ENCODE assay signal across 11 cellular contexts in genomic region chr3:195117978-195118581, GRCh38.
DNase-seq lines count a peak whose midpoint lies in the region; ATAC-seq, FAIRE-seq and TF ChIP-seq lines count a peak whose summit lies in the region.
"Had no signal": no experiment of that assay in that cellular context is flagged by ENCODE, and none has a peak within 500 bp of the region (broad histone marks: within the 10 kb centered on the region; RNA-seq: fewer than 3 reads in every experiment).

No MANE protein-coding gene starts in this region.

- H3K27ac ChIP-seq in endodermal cell (ENCODE audit: low read depth, low read length) (peak overlapping the region; percentile 8), neuronal stem cell (replicated peaks; ENCODE audit: low read length) (no peak overlapping the region)

- WGBS in endodermal cell (ENCODE audit: insufficient coverage in 1 of 2, insufficient read length in 1 of 2), 2 experiments = 58 to 59% methylated on average over 7 to 10 of the region's 10 CpGs
- WGBS in neuronal stem cell (ENCODE audit: extremely low coverage in 2 of 2, insufficient read length in 2 of 2, insufficient replicate concordance in 1 of 2), 2 donors = no CpG with 5 or more reads among the region's 10 CpGs

- H3K79me1 ChIP-seq in neuronal stem cell (ENCODE audit: low read depth, low read length) = peaks cover 6% of the 10 kb centered on the region

- H3K27me3 ChIP-seq in NT2/D1 (ENCODE audit: insufficient read depth, insufficient read length) = no peaks in the 10 kb centered on the region
- no peaks in the 10 kb centered on the region for H3K27me3 ChIP-seq in endodermal cell (ENCODE audit: control insufficient read depth, insufficient read depth, low read length, poor library complexity, severe bottlenecking)
- no peaks in the 10 kb centered on the region for H3K27me3 ChIP-seq in neuronal stem cell (ENCODE audit: control insufficient read depth in 3 of 3, insufficient read depth in 3 of 3, low read depth in 1 of 3, low read length in 3 of 3)

- DNase-seq in NT2/D1 (ENCODE audit: low read depth, low spot score) (no peak), endodermal cell (peak; percentile 79), neuronal stem cell (ENCODE audit: low spot score) (no peak), GM19239 (ENCODE audit: insufficient read length, low spot score) (no peak)
- no peak for DNase-seq in effector CD4-positive, alpha-beta T cell
- no peak for DNase-seq in activated naive CD4-positive, alpha-beta T cell treated with anti-CD3 and anti-CD28 coated beads for 36 hours
- DNase-seq: activated effector memory CD4-positive, alpha-beta T cell treated with anti-CD3 and anti-CD28 coated beads, Interleukin-2, amount 50 U/mL, for 16 hours; SHP77; stimulated activated CD4-positive, alpha-beta T cell treated with anti-CD3 and anti-CD28 coated beads, Interleukin-12 subunit alpha, Interleukin-12 subunit beta, amount 100 ng/mL, for 4 hours had no signal

- intact Hi-C loops in activated naive CD4-positive, alpha-beta T cell treated with anti-CD3 and anti-CD28 coated beads for 36 hours (cut with micrococcal nuclease) = no loop called here

- H3K4me2 ChIP-seq in neuronal stem cell (ENCODE audit: insufficient read depth, low read length, poor library complexity, severe bottlenecking) = no peak overlapping the region

- H3K4me3 ChIP-seq in NT2/D1 (ENCODE audit: insufficient read length, low read depth) (no peak overlapping the region), endodermal cell (ENCODE audit: low read length) (peak overlapping the region; percentile 36), neuronal stem cell (ENCODE audit: low read length in 2 of 2) (no peak overlapping the region)

- no peak overlapping the region for H2BK12ac ChIP-seq in neuronal stem cell (ENCODE audit: low read length)

- no peak for ATAC-seq in GM21390 (IDR thresholded peaks at IDR 0.05; ENCODE audit: unreplicated experiment)

- peaks cover 56% of the 10 kb centered on the region for H3K4me1 Mint-ChIP-seq in endodermal cell
- H3K4me1 Mint-ChIP-seq in activated naive CD4-positive, alpha-beta T cell treated with anti-CD3 and anti-CD28 coated beads for 36 hours (ENCODE audit: low read depth) = no peaks in the 10 kb centered on the region

- H3K36me3 ChIP-seq in NT2/D1 (ENCODE audit: insufficient read depth, insufficient read length, low read length) = peaks cover 9% of the 10 kb centered on the region
- no peaks in the 10 kb centered on the region for H3K36me3 ChIP-seq in endodermal cell (ENCODE audit: control insufficient read depth, insufficient read depth, low read length)
- no peaks in the 10 kb centered on the region for H3K36me3 ChIP-seq in neuronal stem cell (replicated peaks in 1 of 2; ENCODE audit: control insufficient read depth in 2 of 2, insufficient read depth in 2 of 2, low read length in 2 of 2)

- no peak for FAIRE-seq in GM19239 (lab: Jason Lieb, UNC)

- peak; percentile 47 for TF ChIP-seq CTCF in GM12873 (IDR thresholded peaks at IDR 0.05; ENCODE audit: insufficient read depth, low read depth, low read length, missing control alignments)
- TF ChIP-seq CTCF in endodermal cell (conservative IDR thresholded peaks at IDR 0.05) = peak; percentile 73

- no peak overlapping the region for H2BK15ac ChIP-seq in neuronal stem cell (ENCODE audit: low read length)

- H2BK120ac ChIP-seq in neuronal stem cell (ENCODE audit: low read depth, low read length) = no peak overlapping the region

- peaks cover 14% of the 10 kb centered on the region for H3K4me1 ChIP-seq in NT2/D1 (ENCODE audit: insufficient read depth, insufficient read length)
- peaks cover 33% of the 10 kb centered on the region for H3K4me1 ChIP-seq in endodermal cell (ENCODE audit: control insufficient read depth, insufficient read depth, low read length)
- peaks cover 6 to 22% of the 10 kb centered on the region in 2 donors for H3K4me1 ChIP-seq in neuronal stem cell (ENCODE audit: control insufficient read depth in 2 of 2, insufficient read depth in 1 of 2, low read depth in 1 of 2, low read length in 2 of 2)

- H2AK5ac ChIP-seq in neuronal stem cell (ENCODE audit: low read depth, low read length) = peak overlapping the region; percentile 20

- H3K9me3 Mint-ChIP-seq in endodermal cell = no peaks in the 10 kb centered on the region
- no peaks in the 10 kb centered on the region for H3K9me3 Mint-ChIP-seq in activated naive CD4-positive, alpha-beta T cell treated with anti-CD3 and anti-CD28 coated beads for 36 hours

- H3K9me3 ChIP-seq in NT2/D1 (ENCODE audit: insufficient read depth, low read length) (no peaks in the 10 kb centered on the region), endodermal cell (ENCODE audit: control insufficient read depth, low read length) (peaks cover 3% of the 10 kb centered on the region), neuronal stem cell (replicated peaks in 1 of 2; ENCODE audit: control insufficient read depth in 2 of 2, insufficient read depth in 1 of 2, low read depth in 1 of 2, low read length in 2 of 2) (no peaks in the 10 kb centered on the region)

- H4K8ac ChIP-seq in neuronal stem cell (ENCODE audit: low read depth, low read length) = no peak overlapping the region

- peak overlapping the region; percentile 49 for H3K14ac ChIP-seq in neuronal stem cell (ENCODE audit: low read length)

- peak overlapping the region; percentile 34 for H3K4me3 Mint-ChIP-seq in endodermal cell
- H3K4me3 Mint-ChIP-seq in activated naive CD4-positive, alpha-beta T cell treated with anti-CD3 and anti-CD28 coated beads for 36 hours = no peak overlapping the region

- H2AFZ ChIP-seq in neuronal stem cell (ENCODE audit: low read length) = no peak overlapping the region

- no peaks in the 10 kb centered on the region for H3K27me3 Mint-ChIP-seq in endodermal cell (ENCODE audit: insufficient read depth)
- H3K27me3 Mint-ChIP-seq in activated naive CD4-positive, alpha-beta T cell treated with anti-CD3 and anti-CD28 coated beads for 36 hours (ENCODE audit: low read depth) = no peaks in the 10 kb centered on the region

- H3K23ac ChIP-seq in neuronal stem cell (ENCODE audit: low read depth, low read length, poor library complexity) = no peak overlapping the region

- H3K27ac Mint-ChIP-seq in endodermal cell = peak overlapping the region; percentile 92
- H3K27ac Mint-ChIP-seq in activated naive CD4-positive, alpha-beta T cell treated with anti-CD3 and anti-CD28 coated beads for 36 hours = no peak overlapping the region

- no peak overlapping the region for H3K18ac ChIP-seq in neuronal stem cell (ENCODE audit: low read length)

- no peak overlapping the region for H3K4ac ChIP-seq in neuronal stem cell (ENCODE audit: low read length)

- CTCF ChIA-PET in activated naive CD4-positive, alpha-beta T cell treated with anti-CD3 and anti-CD28 coated beads for 36 hours (lab: Charles Lee) = interaction anchor here (2.5 kb wide), 1 partner anchor 10 kb away, joined by 6 read pairs; no protein-coding TSS in a partner anchor

- no peak overlapping the region for H2BK5ac ChIP-seq in neuronal stem cell (ENCODE audit: low read length)

- H3K36me3 Mint-ChIP-seq in endodermal cell (ENCODE audit: low read depth) = no peaks in the 10 kb centered on the region
- no peaks in the 10 kb centered on the region for H3K36me3 Mint-ChIP-seq in activated naive CD4-positive, alpha-beta T cell treated with anti-CD3 and anti-CD28 coated beads for 36 hours (ENCODE audit: low read depth)

- H3K9ac ChIP-seq in NT2/D1 (ENCODE audit: insufficient read length, low read depth) (peak overlapping the region; percentile 29), endodermal cell (ENCODE audit: extremely low read depth, low read length, poor library complexity, severe bottlenecking) (no peak overlapping the region), neuronal stem cell (ENCODE audit: low read depth, low read length, poor library complexity) (no peak overlapping the region)

- H4K91ac ChIP-seq in neuronal stem cell (ENCODE audit: low read depth, low read length, poor library complexity) = no peak overlapping the region
